ENCODE assay signal across 17 cellular contexts in the genomic region with DNA sequence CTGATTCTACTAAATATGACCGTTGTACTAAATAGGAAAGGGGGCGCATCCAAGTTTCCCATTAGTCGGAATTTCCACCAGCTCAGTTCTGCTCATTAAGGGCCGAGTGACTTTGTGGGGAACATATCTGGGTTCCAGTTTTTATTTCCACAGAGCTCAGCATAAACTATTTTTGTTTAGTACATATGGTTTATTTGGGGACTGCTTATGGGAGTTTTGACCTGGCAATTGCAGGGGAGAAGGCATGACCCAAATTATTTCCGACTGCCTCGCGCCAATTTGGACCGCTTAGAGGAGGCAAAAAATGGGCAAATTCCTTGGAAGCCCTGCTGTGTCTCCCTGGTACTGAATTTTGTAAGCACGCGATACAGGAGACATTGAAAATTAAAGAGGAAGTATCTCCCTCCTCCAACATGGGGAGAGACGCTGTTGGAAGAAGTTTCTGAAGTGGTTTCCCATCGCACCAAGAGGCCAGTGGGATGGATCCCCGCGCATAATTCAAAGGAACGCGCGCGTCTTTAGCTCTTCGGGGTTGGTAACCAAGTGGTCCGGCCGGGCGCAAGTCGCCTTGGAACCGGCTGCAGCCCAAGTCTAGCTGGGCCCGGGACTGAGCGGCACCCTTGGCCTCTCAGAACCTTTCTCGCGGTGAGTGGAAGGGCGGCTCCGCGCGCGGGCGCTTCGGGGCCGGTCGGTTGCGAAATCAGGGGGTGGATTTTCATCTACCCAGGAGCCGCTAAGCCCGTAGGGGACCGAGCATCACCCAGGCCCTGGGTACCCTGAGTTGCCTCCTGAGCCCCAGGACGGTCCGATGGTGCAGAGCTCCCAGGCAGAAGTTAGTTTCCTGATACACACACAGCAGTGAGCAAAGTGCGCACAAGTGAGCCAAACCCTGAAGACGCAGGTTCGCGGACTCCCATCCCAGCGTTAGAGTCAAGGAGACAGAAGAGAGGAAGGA. TPM values are rescaled to one million over a fixed set of nuclear protein-coding genes. Genes with fewer than 3 reads are reported as not detected.
DNase-seq lines count a peak whose midpoint lies in the region; ATAC-seq and TF ChIP-seq lines count a peak whose summit lies in the region.
"Had no signal": no experiment of that assay in that cellular context is flagged by ENCODE, and none has a peak within 500 bp of the region (broad histone marks: within the 10 kb centered on the region; RNA-seq: fewer than 3 reads in every experiment).

No MANE protein-coding gene starts in this region.

- peaks cover 39% of the 10 kb centered on the region for H3K4me1 Mint-ChIP-seq in activated CD8-positive, alpha-beta memory T cell treated with anti-CD3 and anti-CD28 coated beads, Interleukin-2, amount 10 ng/mL, durations not matched to agents 7 days and 5 days

- H3K27ac ChIP-seq in coronary artery, result no peak overlapping the region
- H3K27ac ChIP-seq in osteoblast (ENCODE audit: low read depth, low read length), result no peak overlapping the region
- H3K27ac ChIP-seq: SJCRH30 had no signal

- no peak overlapping the region for H3K4me3 Mint-ChIP-seq in activated CD8-positive, alpha-beta memory T cell treated with anti-CD3 and anti-CD28 coated beads, Interleukin-2, amount 10 ng/mL, durations not matched to agents 7 days and 5 days

- H4K20me1 ChIP-seq in osteoblast (ENCODE audit: insufficient read depth, low read length), result no peaks in the 10 kb centered on the region

- H3K27me3 ChIP-seq in H7 (ENCODE audit: control insufficient read depth, insufficient read depth, low read length) (peaks cover 81% of the 10 kb centered on the region), osteoblast (ENCODE audit: insufficient read depth, low read length) (peaks cover 75% of the 10 kb centered on the region)
- H3K27me3 ChIP-seq: SJCRH30 had no signal

- ATAC-seq in activated CD8-positive, alpha-beta memory T cell treated with anti-CD3 and anti-CD28 coated beads, Interleukin-2, amount 10 ng/mL, durations not matched to agents 7 days and 5 days, result no peak
- ATAC-seq in HG02884 (IDR thresholded peaks at IDR 0.05; ENCODE audit: unreplicated experiment), result no peak

- no peak overlapping the region for H3K4me2 ChIP-seq in osteoblast (ENCODE audit: insufficient read depth, low read length)

- H3K27me3 Mint-ChIP-seq in activated CD8-positive, alpha-beta memory T cell treated with anti-CD3 and anti-CD28 coated beads, Interleukin-2, amount 10 ng/mL, durations not matched to agents 7 days and 5 days, result peaks cover 71% of the 10 kb centered on the region

- CTCF ChIA-PET in activated CD8-positive, alpha-beta memory T cell treated with anti-CD3 and anti-CD28 coated beads, Interleukin-2, amount 10 ng/mL, durations not matched to agents 7 days and 5 days (lab: Charles Lee), result interaction anchor here (0.7 to 8.7 kb wide), 6 partner anchors 8 to 670 kb away, joined by 3 to 195 read pairs (median 3); no protein-coding TSS in a partner anchor

- no peaks in the 10 kb centered on the region for H3K79me2 ChIP-seq in osteoblast (ENCODE audit: insufficient read depth, low read length)

- H3K36me3 Mint-ChIP-seq in activated CD8-positive, alpha-beta memory T cell treated with anti-CD3 and anti-CD28 coated beads, Interleukin-2, amount 10 ng/mL, durations not matched to agents 7 days and 5 days, result no peaks in the 10 kb centered on the region

- H2AFZ ChIP-seq in osteoblast (ENCODE audit: low read length), result no peak overlapping the region

- peak; percentile 25 for DNase-seq in activated CD8-positive, alpha-beta memory T cell treated with anti-CD3 and anti-CD28 coated beads, Interleukin-2, amount 10 ng/mL, durations not matched to agents 7 days and 5 days
- no peak for DNase-seq in activated CD8-positive, alpha-beta memory T cell treated with anti-CD3 and anti-CD28 coated beads, Interleukin-2, amount 50 U/mL, for 4 hours
- DNase-seq in H7, result peak; percentile 67
- peak; percentile 40 for DNase-seq in coronary artery (ENCODE audit: low spot score)
- DNase-seq in osteoblast (ENCODE audit: insufficient read length, low spot score, missing footprints), result peak; percentile 81
- no peak for DNase-seq in foreskin fibroblast
- no peak for DNase-seq in DMS153 (lab: John Stamatoyannopoulos, UW)
- DNase-seq: activated gamma-delta T cell treated with Interleukin-2 at 50 U/mL for 16 hours; effector CD8-positive, alpha-beta T cell; NCI-H1930; NCI-H510A; SJCRH30; stimulated activated CD4-positive, alpha-beta T cell treated with anti-CD3 and anti-CD28 coated beads, Interleukin-15, amount 100 ng/mL, for 24 hours had no signal

- H3K4me3 ChIP-seq in H7 (ENCODE audit: insufficient read depth, low read depth, low read length) (no peak overlapping the region), coronary artery (no peak overlapping the region), osteoblast (ENCODE audit: insufficient read depth, low read length) (no peak overlapping the region), foreskin fibroblast (ENCODE audit: low read depth in 1 of 2, low read length in 2 of 2) (no peak overlapping the region)
- H3K4me3 ChIP-seq: SJCRH30 had no signal

- H3K9me3 Mint-ChIP-seq in activated CD8-positive, alpha-beta memory T cell treated with anti-CD3 and anti-CD28 coated beads, Interleukin-2, amount 10 ng/mL, durations not matched to agents 7 days and 5 days (ENCODE audit: low read depth), result no peaks in the 10 kb centered on the region

- peaks cover 12% of the 10 kb centered on the region for H3K4me1 ChIP-seq in osteoblast (ENCODE audit: insufficient read depth, low read length)
- H3K4me1 ChIP-seq: SJCRH30 had no signal

- peak overlapping the region; percentile 37 for H3K27ac Mint-ChIP-seq in activated CD8-positive, alpha-beta memory T cell treated with anti-CD3 and anti-CD28 coated beads, Interleukin-2, amount 10 ng/mL, durations not matched to agents 7 days and 5 days

- H3K36me3 ChIP-seq in H7 (replicated peaks; ENCODE audit: control insufficient read depth, insufficient read depth, low read length), result no peaks in the 10 kb centered on the region
- H3K36me3 ChIP-seq in osteoblast (ENCODE audit: insufficient read depth, low read length), result no peaks in the 10 kb centered on the region
- H3K36me3 ChIP-seq: SJCRH30 had no signal

- no peaks in the 10 kb centered on the region for H3K9me3 ChIP-seq in osteoblast (ENCODE audit: low read depth, low read length)
- H3K9me3 ChIP-seq: SJCRH30 had no signal

- TF ChIP-seq CTCF in coronary artery (IDR thresholded peaks at IDR 0.05), result no peak
- no peak for TF ChIP-seq CTCF in osteoblast (IDR thresholded peaks at IDR 0.05; ENCODE audit: extremely low read depth, low read depth, low read length)
- TF ChIP-seq CTCF in foreskin fibroblast (IDR thresholded peaks at IDR 0.05; ENCODE audit: low read depth, low read length), result no peak

RNA-seq across cellular contexts. Expression of a gene that starts 6.3 kb away (rescaled TPM):
- total RNA-seq in activated CD8-positive, alpha-beta memory T cell treated with anti-CD3 and anti-CD28 coated beads, Interleukin-2, amount 10 ng/mL, durations not matched to agents 7 days and 5 days, result not detected
- total RNA-seq in H7 (2014; rRNA removed; shearing (Covaris generic)), result 0.45 TPM in 1 of 2 replicates, not detected in the other
- under 0.01 TPM in 1 of 2 replicates, not detected in the other for total RNA-seq in osteoblast
- total RNA-seq: activated CD8-positive, alpha-beta memory T cell treated with anti-CD3 and anti-CD28 coated beads for 36 hours; bronchial epithelial cell; liver; SJCRH30 had no signal

Comparison
In these comparisons a context has a peak if more than half of its experiments do, and no peak if none do; other contexts are left out.
1. DNase-seq: peak in activated CD8-positive, alpha-beta memory T cell treated with anti-CD3 and anti-CD28 coated beads, Interleukin-2, amount 10 ng/mL, durations not matched to agents 7 days and 5 days (single experiment), H7 (single experiment), coronary artery (single experiment) and osteoblast (single experiment); none in activated CD8-positive, alpha-beta memory T cell treated with anti-CD3 and anti-CD28 coated beads, Interleukin-2, amount 50 U/mL, for 4 hours (single experiment), foreskin fibroblast (0 of 2) and DMS153 (single experiment).